8 cellular contexts compared by ENCODE assay signal in genomic region chr3:11846281-11847034, GRCh38. TPM values are rescaled to one million over a fixed set of nuclear protein-coding genes. Genes with fewer than 3 reads are reported as not detected.
DNase-seq lines count a peak whose midpoint lies in the region; ATAC-seq, FAIRE-seq and TF ChIP-seq lines count a peak whose summit lies in the region.

Gene TAMM41 (minus strand): TSS chr3:11846885. CDS start chr3:11846636, 249 bp downstream.

- H3K4me1 ChIP-seq in psoas muscle = peaks cover 17% of the 10 kb centered on the region

- FAIRE-seq in GM12892 (lab: Jason Lieb, UNC) = peak; percentile 92
- FAIRE-seq in urothelium cell line (lab: Jason Lieb, UNC) = peak; percentile 20

- H3K27me3 ChIP-seq in psoas muscle (ENCODE audit: insufficient read depth in 3 of 3, low read length in 2 of 3) = no peaks in the 10 kb centered on the region

- 0% methylated on average over 57 to 58 of the region's 58 CpGs for WGBS in psoas muscle, 3 donors

- peaks cover 4 to 29% of the 10 kb centered on the region in 2 donors for H3K36me3 ChIP-seq in psoas muscle (ENCODE audit: insufficient read depth in 1 of 2, low read depth in 1 of 2)

- peak; percentile 98 for TF ChIP-seq POLR2A in GM12892 (IDR thresholded peaks at IDR 0.05; ENCODE audit: low read depth, low read length)

- DNase-seq in GM12892 (ENCODE audit: insufficient read length) = peak; percentile 86
- peak; percentile 7 for DNase-seq in NCI-H1417 treated with DMSO at 0.1 percent for 48 hours (lab: John Stamatoyannopoulos, UW)
- DNase-seq in amygdala (lab: John Stamatoyannopoulos, UW) = peak in 55 of 56 donors; percentile 40 to 95 (median 85)
- peak; percentile 94 for DNase-seq in left ventricle myocardium superior
- DNase-seq in psoas muscle = peak; percentile 93 to 95
- peak; percentile 95 for DNase-seq in urothelium cell line (ENCODE audit: low spot score)

- H3K9me3 ChIP-seq in psoas muscle = no peaks in the 10 kb centered on the region

- TF ChIP-seq CTCF in psoas muscle (IDR thresholded peaks at IDR 0.05) = peak; percentile 78

- peak within 1 kb of the TSS; percentile 93 for H3K4me3 ChIP-seq in psoas muscle

- ATAC-seq in HG02798 (IDR thresholded peaks at IDR 0.05; ENCODE audit: poor library complexity, unreplicated experiment) (peak; percentile 100), left ventricle myocardium superior (peak; percentile 100), psoas muscle (peak; percentile 99 to 100 (median 99))

- intact Hi-C loops in T-helper 1 cell treated with Interleukin-12 subunit alpha and Interleukin-12 subunit beta and Interleukin-4 antibody, amounts not matched to agents 30 ng/mL and 1 ng/mL, for 36 hours (cut with micrococcal nuclease) = loop anchor here (1.0 to 5.0 kb wide), 16 partner anchors 26 to 995 kb away; partner anchors contain the start of genes ATG7, MKRN2, RAF1 and RPL32
- intact Hi-C loops in left ventricle myocardium superior (cut with micrococcal nuclease) = no loop called here
- intact Hi-C loops in psoas muscle (cut with DNase I) = no loop called here

- peak within 1 kb of the TSS; percentile 93 for H3K27ac ChIP-seq in psoas muscle

RNA-seq across cellular contexts. Expression of gene TAMM41, which starts in this region (rescaled TPM):
- polyA plus RNA-seq in GM12892 (2012; ENCODE audit: missing spikeins) = 13.6 TPM
- 24.1 and 27.5 TPM in 2 replicates for total RNA-seq in T-helper 1 cell treated with Interleukin-12 subunit alpha and Interleukin-12 subunit beta and Interleukin-4 antibody, amounts not matched to agents 30 ng/mL and 1 ng/mL, for 36 hours
- total RNA-seq in left ventricle myocardium superior (8.1 TPM), psoas muscle (1 to 10 TPM; 5.9 to 9.2 (median 7.8) TPM)
- polyA plus RNA-seq in psoas muscle = 10 to 100 TPM in 2 of 3 donors, 1 to 10 TPM in 1; 5.8 to 13.1 (median 10.1) TPM

Comparison
In these comparisons a context has a peak if more than half of its experiments do, and no peak if none do; other contexts are left out.
1. Peak in every context shown above with its lines: DNase-seq, ATAC-seq, H3K4me3 ChIP-seq and H3K27ac ChIP-seq.
2. DNase-seq: peak in every context shown above with its lines; median percentile 95 in urothelium cell line; 94 in left ventricle myocardium superior; 94 in psoas muscle; 86 in GM12892; 85 in amygdala; 7 in NCI-H1417 treated with DMSO at 0.1 percent for 48 hours.